In the genomic region with DNA sequence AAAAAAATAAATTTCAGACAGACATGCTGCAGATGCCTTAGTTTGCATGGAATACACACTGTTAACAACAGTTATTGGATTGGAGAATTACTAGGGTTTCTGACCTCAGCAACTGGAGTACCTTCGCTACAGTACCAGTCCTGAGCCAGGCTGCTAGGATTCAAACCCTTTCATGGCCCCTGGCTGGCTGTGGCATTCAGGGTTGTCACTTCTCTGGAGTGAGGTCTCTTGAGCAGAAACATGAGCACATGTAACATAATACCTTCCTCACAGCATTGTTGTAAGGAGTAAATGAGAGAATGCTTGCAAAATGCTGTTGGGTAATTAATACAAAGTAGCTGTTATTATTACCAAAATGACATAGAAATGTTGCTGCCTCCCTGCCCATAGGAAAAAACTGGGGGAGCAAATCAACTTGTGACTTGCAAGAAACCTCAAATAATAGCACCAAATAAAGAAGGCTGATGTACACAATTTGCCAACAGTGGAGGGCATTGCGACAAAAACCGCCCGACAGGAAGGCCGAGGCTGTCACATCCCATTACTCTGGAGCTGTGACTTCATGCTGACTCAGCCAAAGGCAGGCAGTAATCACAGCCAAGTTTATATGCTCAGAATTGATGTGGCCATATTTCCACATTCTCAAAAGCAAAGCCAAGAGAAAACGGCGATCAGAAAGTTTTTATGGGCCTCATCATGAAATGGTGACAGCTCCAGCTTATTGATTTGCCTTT, we compare ENCODE assay signal across 11 cellular contexts.
DNase-seq lines count a peak whose midpoint lies in the region; ATAC-seq, FAIRE-seq and TF ChIP-seq lines count a peak whose summit lies in the region.
"Had no signal": no experiment of that assay in that cellular context is flagged by ENCODE, and none has a peak within 500 bp of the region (broad histone marks: within the 10 kb centered on the region; RNA-seq: fewer than 3 reads in every experiment).

No MANE protein-coding gene starts in this region.

- WGBS in SK-N-SH (ENCODE audit: low lambda C conversion rate): 36% methylated on average over 7 of the region's 7 CpGs

- H3K4me3 ChIP-seq in A673 (ENCODE audit: low read depth, low read length, poor library complexity, severe bottlenecking): no peak overlapping the region
- no peak overlapping the region for H3K4me3 ChIP-seq in HFF-Myc (replicated peaks; ENCODE audit: low read depth, low read length)
- H3K4me3 ChIP-seq in SK-N-SH (ENCODE audit: low read depth in 2 of 2, low read length in 1 of 2): peak overlapping the region in 1 of 2 experiments; percentile 9; a peak in 1 of 4 replicates
- H3K4me3 ChIP-seq: SJCRH30 had no signal

- no TSS peak for BruUV-seq in A673 (replicated peaks; lab: Mats Ljungman, UMichigan)

- H3K9me3 ChIP-seq in A673 (ENCODE audit: low read depth, low read length, poor library complexity, severe bottlenecking): no peaks in the 10 kb centered on the region
- no peaks in the 10 kb centered on the region for H3K9me3 ChIP-seq in SK-N-SH
- H3K9me3 ChIP-seq: SJCRH30 had no signal

- CTCF ChIA-PET in A673 (lab: Charles Lee) (no interaction called here), SK-N-SH (lab: Yijun Ruan, JAX) (interaction anchor here (0.6 kb wide), 2 partner anchors 12 to 1249 kb away, joined by 3 read pairs; no protein-coding TSS in a partner anchor)

- no peak for TF ChIP-seq POLR2A in GM12892 (IDR thresholded peaks at IDR 0.05; ENCODE audit: low read depth, low read length)

- POLR2A ChIA-PET in A673 (lab: Charles Lee; ENCODE audit: low non-redundant PET): no interaction called here
- POLR2A ChIA-PET in SK-N-SH (lab: Yijun Ruan, JAX): no interaction called here

- peaks cover 6% of the 10 kb centered on the region for H3K4me1 ChIP-seq in A673 (ENCODE audit: insufficient read depth, low read length, poor library complexity, severe bottlenecking)
- H3K4me1 ChIP-seq in SK-N-SH (ENCODE audit: control insufficient read depth in 1 of 2, insufficient read depth in 2 of 2, low read depth in 1 of 2, low read length in 1 of 2): peaks cover 17% of the 10 kb centered on the region in 2 experiments
- no peaks in the 10 kb centered on the region for H3K4me1 ChIP-seq in foreskin keratinocyte
- H3K4me1 ChIP-seq: SJCRH30 had no signal

- H3K27me3 ChIP-seq in A673 (replicated peaks; ENCODE audit: insufficient read depth, low read depth, low read length, poor library complexity): no peaks in the 10 kb centered on the region
- no peaks in the 10 kb centered on the region for H3K27me3 ChIP-seq in SK-N-SH (ENCODE audit: insufficient read depth)
- no peaks in the 10 kb centered on the region for H3K27me3 ChIP-seq in foreskin keratinocyte
- H3K27me3 ChIP-seq: SJCRH30 had no signal

- no peak for TF ChIP-seq CTCF in A673 (conservative IDR thresholded peaks at IDR 0.05; ENCODE audit: low read depth, low read length)
- no peak for TF ChIP-seq CTCF in HFF-Myc (IDR thresholded peaks at IDR 0.05; ENCODE audit: low read depth, low read length, missing control alignments)
- no peak for TF ChIP-seq CTCF in SK-N-SH (IDR thresholded peaks at IDR 0.05)
- TF ChIP-seq CTCF in foreskin keratinocyte (conservative IDR thresholded peaks at IDR 0.05): no peak

- no peak for FAIRE-seq in GM12892 (lab: Jason Lieb, UNC)
- FAIRE-seq: endometrium had no signal

- ATAC-seq in foreskin keratinocyte (peak; percentile 94), HG03439 (IDR thresholded peaks at IDR 0.05; ENCODE audit: unreplicated experiment) (no peak)

- H3K9ac ChIP-seq in SK-N-SH: no peak overlapping the region

- peak overlapping the region; percentile 26; the same call in 1 of the 2 replicates for H2AFZ ChIP-seq in SK-N-SH (ENCODE audit: low read depth)

- TF ChIP-seq RAD21 in SK-N-SH (IDR thresholded peaks at IDR 0.05; ENCODE audit: low read length): no peak

- no peaks in the 10 kb centered on the region for H3K9me2 ChIP-seq in SK-N-SH

- H3K4me2 ChIP-seq in SK-N-SH: peak overlapping the region; percentile 54; the same call in 1 of the 2 replicates

- no peaks in the 10 kb centered on the region for H4K20me1 ChIP-seq in SK-N-SH (ENCODE audit: insufficient read depth)

- peaks cover 14% of the 10 kb centered on the region for H3F3A ChIP-seq in SK-N-SH (replicated peaks; ENCODE audit: insufficient read depth)

- H3K27ac ChIP-seq in A673 (ENCODE audit: low read depth, low read length, poor library complexity, severe bottlenecking) (no peak overlapping the region), SK-N-SH (ENCODE audit: low read depth in 2 of 2, low read length in 1 of 2) (peak overlapping the region; percentile 80 to 84), foreskin keratinocyte (no peak overlapping the region)
- H3K27ac ChIP-seq: SJCRH30 had no signal

- TF ChIP-seq EP300 in SK-N-SH (IDR thresholded peaks at IDR 0.05; ENCODE audit: borderline replicate concordance in 1 of 2, low read depth in 1 of 2, low read length in 1 of 2): peak; percentile 23 to 92; a peak in 3 of 4 replicates

- no peaks in the 10 kb centered on the region for H3K79me2 ChIP-seq in SK-N-SH (ENCODE audit: insufficient read depth)

- intact Hi-C loops in A673 (cut with micrococcal nuclease; ENCODE audit: unreplicated experiment): no loop called here

- H3K36me3 ChIP-seq in A673 (ENCODE audit: insufficient read depth, low read length, poor library complexity, severe bottlenecking) (no peaks in the 10 kb centered on the region), SK-N-SH (replicated peaks in 1 of 2; ENCODE audit: control insufficient read depth in 1 of 2, insufficient read depth in 2 of 2, low read length in 1 of 2) (no peaks in the 10 kb centered on the region)
- H3K36me3 ChIP-seq: SJCRH30 had no signal

- DNase-seq in A673 (ENCODE audit: low spot score) (peak; percentile 45), HFF-Myc (ENCODE audit: extremely low read depth, low read depth) (peak; percentile 70), SK-N-SH (no peak), foreskin keratinocyte (peak in 1 of 2 donors; percentile 62), GM12892 (ENCODE audit: insufficient read length) (no peak), RPMI8226 (no peak), NCI-H1092 (lab: John Stamatoyannopoulos, UW) (no peak)
- DNase-seq: natural killer cell, SJCRH30 had no signal

TF ChIP-seq in SK-N-SH, 30 proteins besides CTCF, POLR2A, EP300 and RAD21 (continues in another document):
- TF ChIP-seq, protein P1, sequence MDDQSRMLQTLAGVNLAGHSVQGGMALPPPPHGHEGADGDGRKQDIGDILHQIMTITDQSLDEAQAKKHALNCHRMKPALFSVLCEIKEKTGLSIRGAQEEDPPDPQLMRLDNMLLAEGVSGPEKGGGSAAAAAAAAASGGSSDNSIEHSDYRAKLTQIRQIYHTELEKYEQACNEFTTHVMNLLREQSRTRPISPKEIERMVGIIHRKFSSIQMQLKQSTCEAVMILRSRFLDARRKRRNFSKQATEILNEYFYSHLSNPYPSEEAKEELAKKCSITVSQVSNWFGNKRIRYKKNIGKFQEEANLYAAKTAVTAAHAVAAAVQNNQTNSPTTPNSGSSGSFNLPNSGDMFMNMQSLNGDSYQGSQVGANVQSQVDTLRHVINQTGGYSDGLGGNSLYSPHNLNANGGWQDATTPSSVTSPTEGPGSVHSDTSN (IDR thresholded peaks at IDR 0.05): peak; percentile 97
- peak; percentile 96 for TF ChIP-seq NFIC (IDR thresholded peaks at IDR 0.05; ENCODE audit: borderline replicate concordance)
- TF ChIP-seq GATA2 (CRISPR knock-in tag; IDR thresholded peaks at IDR 0.05): no peak
- TF ChIP-seq TAF1 (IDR thresholded peaks at IDR 0.05; ENCODE audit: borderline replicate concordance, low read depth, low read length): peak; percentile 45; the same call in 1 of the 2 replicates
- no peak; the same call in 1 of the 2 replicates for TF ChIP-seq MEF2A (IDR thresholded peaks at IDR 0.05; ENCODE audit: borderline replicate concordance, low read depth)
- peak; percentile 80 for TF ChIP-seq TCF12 (IDR thresholded peaks at IDR 0.05)
- TF ChIP-seq, protein P2, sequence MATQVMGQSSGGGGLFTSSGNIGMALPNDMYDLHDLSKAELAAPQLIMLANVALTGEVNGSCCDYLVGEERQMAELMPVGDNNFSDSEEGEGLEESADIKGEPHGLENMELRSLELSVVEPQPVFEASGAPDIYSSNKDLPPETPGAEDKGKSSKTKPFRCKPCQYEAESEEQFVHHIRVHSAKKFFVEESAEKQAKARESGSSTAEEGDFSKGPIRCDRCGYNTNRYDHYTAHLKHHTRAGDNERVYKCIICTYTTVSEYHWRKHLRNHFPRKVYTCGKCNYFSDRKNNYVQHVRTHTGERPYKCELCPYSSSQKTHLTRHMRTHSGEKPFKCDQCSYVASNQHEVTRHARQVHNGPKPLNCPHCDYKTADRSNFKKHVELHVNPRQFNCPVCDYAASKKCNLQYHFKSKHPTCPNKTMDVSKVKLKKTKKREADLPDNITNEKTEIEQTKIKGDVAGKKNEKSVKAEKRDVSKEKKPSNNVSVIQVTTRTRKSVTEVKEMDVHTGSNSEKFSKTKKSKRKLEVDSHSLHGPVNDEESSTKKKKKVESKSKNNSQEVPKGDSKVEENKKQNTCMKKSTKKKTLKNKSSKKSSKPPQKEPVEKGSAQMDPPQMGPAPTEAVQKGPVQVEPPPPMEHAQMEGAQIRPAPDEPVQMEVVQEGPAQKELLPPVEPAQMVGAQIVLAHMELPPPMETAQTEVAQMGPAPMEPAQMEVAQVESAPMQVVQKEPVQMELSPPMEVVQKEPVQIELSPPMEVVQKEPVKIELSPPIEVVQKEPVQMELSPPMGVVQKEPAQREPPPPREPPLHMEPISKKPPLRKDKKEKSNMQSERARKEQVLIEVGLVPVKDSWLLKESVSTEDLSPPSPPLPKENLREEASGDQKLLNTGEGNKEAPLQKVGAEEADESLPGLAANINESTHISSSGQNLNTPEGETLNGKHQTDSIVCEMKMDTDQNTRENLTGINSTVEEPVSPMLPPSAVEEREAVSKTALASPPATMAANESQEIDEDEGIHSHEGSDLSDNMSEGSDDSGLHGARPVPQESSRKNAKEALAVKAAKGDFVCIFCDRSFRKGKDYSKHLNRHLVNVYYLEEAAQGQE (IDR thresholded peaks at IDR 0.05; ENCODE audit: low read depth, low read length): peak; percentile 45; the same call in 1 of the 2 replicates
- TF ChIP-seq JUND (IDR thresholded peaks at IDR 0.05): peak; percentile 95
- peak; percentile 81 for TF ChIP-seq TEAD4 (IDR thresholded peaks at IDR 0.05; ENCODE audit: borderline replicate concordance, insufficient read depth)
- TF ChIP-seq ELF1 (IDR thresholded peaks at IDR 0.05): no peak

Comparison
In these comparisons a context has a peak if more than half of its experiments do, and no peak if none do; other contexts are left out.
1. DNase-seq: peak in A673 (single experiment) and HFF-Myc (single experiment); none in SK-N-SH (single experiment), GM12892 (single experiment), RPMI8226 (single experiment) and NCI-H1092 (single experiment).
2. H3K27ac ChIP-seq: peak in SK-N-SH (2 of 2); none in A673 (single experiment) and foreskin keratinocyte (single experiment).